Comparison of ENCODE assay signal across 21 cellular contexts in the genomic region with DNA sequence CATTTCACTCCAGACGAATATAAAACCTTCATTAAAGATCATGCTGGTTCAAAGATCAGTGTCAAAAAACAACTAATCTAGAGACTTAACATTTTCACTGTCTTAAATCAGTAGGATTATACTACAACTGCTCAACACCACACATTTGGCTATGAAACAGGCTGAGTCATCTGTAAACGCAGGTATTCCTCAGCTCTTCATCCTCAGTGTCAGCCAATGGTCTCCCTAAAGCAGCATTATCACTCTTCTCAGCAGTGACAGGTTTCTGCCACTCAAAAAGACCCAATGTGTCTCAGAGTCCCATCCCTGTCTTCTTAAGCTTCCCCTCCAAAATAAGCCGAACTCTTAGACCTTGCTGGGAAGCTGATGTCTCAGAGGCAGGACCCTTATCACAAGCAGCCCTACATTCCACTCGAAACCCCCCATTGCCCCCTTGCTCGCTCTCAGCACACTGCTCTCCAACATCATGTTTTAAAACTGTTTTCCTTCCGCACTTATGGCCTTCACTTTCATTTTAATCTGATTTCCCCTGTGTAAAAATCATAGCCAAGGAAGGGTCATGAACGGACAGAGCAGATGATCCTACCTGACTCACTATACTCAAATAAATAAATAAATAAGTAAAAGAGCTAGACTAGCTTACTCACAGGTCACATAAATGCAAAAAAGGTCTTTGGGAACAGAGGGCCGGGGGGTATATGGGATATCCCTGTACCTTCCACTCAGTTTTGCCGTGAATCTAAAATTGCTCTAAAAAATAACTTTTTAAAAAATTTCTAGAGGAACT. TPM values are rescaled to one million over a fixed set of nuclear protein-coding genes. Genes with fewer than 3 reads are reported as not detected.
A peak's percentile ranks its signal among the peaks of the same experiment; 100 is the strongest.
DNase-seq lines count a peak whose midpoint lies in the region; ATAC-seq and TF ChIP-seq lines count a peak whose summit lies in the region.
"Had no signal": no experiment of that assay in that cellular context is flagged by ENCODE, and none has a peak within 500 bp of the region (broad histone marks: within the 10 kb centered on the region; RNA-seq: fewer than 3 reads in every experiment).

No MANE protein-coding gene starts in this region.

- H3K36me3 Mint-ChIP-seq in nephron (ENCODE audit: low read depth): peaks cover 19% of the 10 kb centered on the region

- H3K27me3 Mint-ChIP-seq in nephron (ENCODE audit: low read depth): no peaks in the 10 kb centered on the region

- no peak for TF ChIP-seq CTCF in mammary epithelial cell (conservative IDR thresholded peaks at IDR 0.05 in 1 of 2, IDR thresholded peaks at IDR 0.05 in 1 of 2; ENCODE audit: extremely low read depth in 1 of 2, insufficient read depth in 1 of 2, low read depth in 1 of 2, low read length in 2 of 2)
- no peak for TF ChIP-seq CTCF in nephron (IDR thresholded peaks at IDR 0.05; ENCODE audit: unreplicated experiment in 3 of 3)

- H3K9ac ChIP-seq in GM23248: no peak overlapping the region
- H3K9ac ChIP-seq in HUES6 (ENCODE audit: low read length): no peak overlapping the region
- no peak overlapping the region for H3K9ac ChIP-seq in mammary epithelial cell (ENCODE audit: insufficient read depth, low read length)

- no peak overlapping the region for H3K4me3 ChIP-seq in GM23248
- H3K4me3 ChIP-seq in HUES6 (ENCODE audit: low read depth, low read length): no peak overlapping the region
- no peak overlapping the region for H3K4me3 ChIP-seq in mammary epithelial cell (replicated peaks in 1 of 3; ENCODE audit: insufficient read depth in 1 of 3, low read depth in 2 of 3, low read length in 3 of 3)
- H3K4me3 ChIP-seq: cardiac muscle cell, esophagus muscularis mucosa, left ventricle myocardium inferior, spleen had no signal

- H2AFZ ChIP-seq in GM23248 (no peak overlapping the region), mammary epithelial cell (ENCODE audit: low read depth, low read length) (no peak overlapping the region)

- H3F3A ChIP-seq in GM23248 (ENCODE audit: insufficient read depth): no peaks in the 10 kb centered on the region

- dilution Hi-C loops in mammary epithelial cell (cut with HindIII; ENCODE audit: low sequenced_read_pairs): no loop called here

- H3K27me3 ChIP-seq in GM23248 (replicated peaks; ENCODE audit: insufficient read depth) (no peaks in the 10 kb centered on the region), HUES6 (ENCODE audit: control insufficient read depth, insufficient read depth, low read length) (no peaks in the 10 kb centered on the region), mammary epithelial cell (ENCODE audit: insufficient read depth, low read length) (no peaks in the 10 kb centered on the region)
- H3K27me3 ChIP-seq: cardiac muscle cell, esophagus muscularis mucosa had no signal

- CTCF ChIA-PET in mammary epithelial cell (lab: Charles Lee; ENCODE audit: low non-redundant PET): no interaction called here

- no TSS peak for BruUV-seq in mammary epithelial cell (replicated peaks; lab: Mats Ljungman, UMichigan)

- no peaks in the 10 kb centered on the region for H3K9me3 Mint-ChIP-seq in nephron
- H3K9me3 Mint-ChIP-seq: neural crest cell had no signal

- no peak for ATAC-seq in left ventricle myocardium superior

- H3K36me3 ChIP-seq in GM23248 (ENCODE audit: low read depth) (no peaks in the 10 kb centered on the region), HUES6 (ENCODE audit: control insufficient read depth, insufficient read depth, low read length) (no peaks in the 10 kb centered on the region), mammary epithelial cell (ENCODE audit: insufficient read depth, low read length) (no peaks in the 10 kb centered on the region)
- H3K36me3 ChIP-seq: cardiac muscle cell, spleen had no signal

- no peak overlapping the region for H3K4me2 ChIP-seq in GM23248 (ENCODE audit: unreplicated experiment)
- no peak overlapping the region for H3K4me2 ChIP-seq in mammary epithelial cell (ENCODE audit: insufficient read depth, low read depth, low read length)

- H4K20me1 ChIP-seq in GM23248 (ENCODE audit: insufficient read depth): no peaks in the 10 kb centered on the region
- no peaks in the 10 kb centered on the region for H4K20me1 ChIP-seq in mammary epithelial cell (ENCODE audit: insufficient read depth, low read length)

- in situ Hi-C loops in GM23248 (cut with MboI) (no loop called here), mammary epithelial cell (cut with MboI; ENCODE audit: low sequenced_read_pairs in 2 of 2) (no loop called here)

- peak overlapping the region in 2 of 3 experiments; percentile 5 to 59 for H3K27ac Mint-ChIP-seq in nephron

- DNase-seq in GM23248 (peak; percentile 26), mammary epithelial cell (peak; percentile 3), posterior cingulate gyrus (no peak), foreskin melanocyte (no peak), NCI-H2107 treated with DMSO at 0.1 percent for 48 hours (lab: John Stamatoyannopoulos, UW; ENCODE audit: unreplicated experiment) (no peak), left ventricle myocardium superior (no peak)
- DNase-seq: activated CD4-positive, alpha-beta T cell treated with anti-CD3 and anti-CD28 coated beads for 1 hour; activated gamma-delta T cell; glutamatergic neuron; left ventricle myocardium inferior; NCI-H1417 treated with DMSO at 0.1 percent for 48 hours; NCI-H526 treated with DMSO at 0.1 percent for 48 hours; OCI-M1; SIG-M5; spleen; stimulated activated CD4-positive, alpha-beta T cell treated with anti-CD3 and anti-CD28 coated beads, Interleukin-4, amount 100 ng/mL, for 4 hours had no signal

- H3K9me2 ChIP-seq in GM23248 (ENCODE audit: insufficient read depth): no peaks in the 10 kb centered on the region

- intact Hi-C loops in mammary epithelial cell (cut with micrococcal nuclease) (no loop called here), posterior cingulate gyrus (cut with DNase I) (loop anchor here (10.0 kb wide), 1 partner anchor 55 kb away; no protein-coding TSS in a partner anchor), left ventricle myocardium superior (cut with micrococcal nuclease) (no loop called here)

- H3K4me3 Mint-ChIP-seq in nephron: no peak overlapping the region
- H3K4me3 Mint-ChIP-seq: neural crest cell had no signal

- no peaks in the 10 kb centered on the region for H3K79me2 ChIP-seq in GM23248 (ENCODE audit: insufficient read depth)
- H3K79me2 ChIP-seq in mammary epithelial cell (ENCODE audit: insufficient read depth, low read length): no peaks in the 10 kb centered on the region

- H3K4me1 ChIP-seq in GM23248 (ENCODE audit: insufficient read depth) (peaks cover 9% of the 10 kb centered on the region; the same call in 1 of the 2 replicates), HUES6 (ENCODE audit: control insufficient read depth, insufficient read depth, low read length) (peaks cover 8% of the 10 kb centered on the region), mammary epithelial cell (ENCODE audit: insufficient read depth, low read length) (no peaks in the 10 kb centered on the region)
- H3K4me1 ChIP-seq: spleen had no signal

- H3K4me1 Mint-ChIP-seq in nephron: peaks cover 40% of the 10 kb centered on the region

- WGBS in GM23248 (ENCODE audit: low coverage in 1 of 2, low lambda C conversion rate in 2 of 2, missing lambda C conversion rate in 2 of 2), 2 experiments: 63 to 65% methylated on average over 9 of the region's 9 CpGs
- WGBS in mammary epithelial cell (ENCODE audit: low coverage, missing lambda C conversion rate): 79% methylated on average over 9 of the region's 9 CpGs

- H3K9me3 ChIP-seq in GM23248 (ENCODE audit: low read depth) (no peaks in the 10 kb centered on the region), HUES6 (ENCODE audit: control insufficient read depth, insufficient read depth, low read depth, low read length) (no peaks in the 10 kb centered on the region), mammary epithelial cell (replicated peaks; ENCODE audit: insufficient read depth, low read length) (no peaks in the 10 kb centered on the region)
- H3K9me3 ChIP-seq: esophagus muscularis mucosa, left ventricle myocardium inferior, spleen had no signal

- no peak overlapping the region for H3K27ac ChIP-seq in GM23248
- H3K27ac ChIP-seq in HUES6 (ENCODE audit: low read depth, low read length): 0 out of 2 replicates have a peak overlapping the region, but pooled peaks have one; percentile 30
- H3K27ac ChIP-seq in mammary epithelial cell (ENCODE audit: insufficient read depth, low read depth, low read length): no peak overlapping the region
- H3K27ac ChIP-seq: cardiac muscle cell, left ventricle myocardium inferior, spleen had no signal

RNA-seq across cellular contexts. Expression of a gene that starts 23.0 kb away (rescaled TPM):
- total RNA-seq in GM23248 (2014; rRNA removed; shearing (Covaris generic)): 8.6 and 10.3 TPM in 2 replicates
- polyA plus RNA-seq in GM23248 (2016; fragmentation: Nextera tagmentation; extraction: Ambion mirVana) (2.2 and 2.7 TPM in 2 replicates), mammary epithelial cell (1.6 TPM)
- total RNA-seq in mammary epithelial cell (1 to 10 TPM; 1.9 to 3.8 TPM), left ventricle myocardium superior (15.9 TPM)
- not detected for polyA minus RNA-seq in mammary epithelial cell

Comparison
In these comparisons a context has a peak if more than half of its experiments do, and no peak if none do; other contexts are left out.
1. DNase-seq: peak in GM23248 (single experiment) and mammary epithelial cell (single experiment); none in posterior cingulate gyrus (0 of 10), foreskin melanocyte (single experiment), NCI-H2107 treated with DMSO at 0.1 percent for 48 hours (single experiment) and left ventricle myocardium superior (single experiment).